In genomic region chr7:734214-734613, GRCh38 we compare ENCODE assay signal across 1 cellular context.
A peak's percentile ranks its signal among the peaks of the same experiment; 100 is the strongest.
TF ChIP-seq lines count a peak whose summit lies in the region.

No MANE protein-coding gene starts in this region.

TF ChIP-seq in K562, 482 proteins besides CTCF, POLR2A, EP300 and RAD21:
- TF ChIP-seq VEZF1 (CRISPR knock-in tag; IDR thresholded peaks at IDR 0.05) (no peak), ZFX (CRISPR knock-in tag; IDR thresholded peaks at IDR 0.05) (no peak), CEBPZ (IDR thresholded peaks at IDR 0.05; ENCODE audit: borderline replicate concordance, low read depth, low read length) (no peak), MNT (conservative IDR thresholded peaks at IDR 0.05) (no peak), CBX5 (IDR thresholded peaks at IDR 0.05; ENCODE audit: borderline replicate concordance, low read depth) (peak; percentile 88; the same call in 1 of the 2 replicates), RBBP5 (IDR thresholded peaks at IDR 0.05; ENCODE audit: borderline replicate concordance, insufficient read depth, low read length, poor library complexity, severe bottlenecking) (no peak), MIER1 (IDR thresholded peaks at IDR 0.05; ENCODE audit: low read depth) (no peak), TSC22D4 (tag; IDR thresholded peaks at IDR 0.05) (no peak), ZBTB8A (IDR thresholded peaks at IDR 0.05; ENCODE audit: partially characterized antibody) (no peak), CBX3 (IDR thresholded peaks at IDR 0.05; ENCODE audit: borderline replicate concordance in 1 of 2, low read length in 2 of 2) (peak in 1 of 2 experiments; percentile 99; a peak in 2 of 3 replicates), ZNF324 (CRISPR knock-in tag; IDR thresholded peaks at IDR 0.05) (peak; percentile 100), COPS2 (conservative IDR thresholded peaks at IDR 0.05) (no peak), THAP12 (CRISPR knock-in tag; IDR thresholded peaks at IDR 0.05) (no peak), TRIM24 (IDR thresholded peaks at IDR 0.05) (peak; percentile 61 to 69; a peak in 3 of 4 replicates), ZNF280A (IDR thresholded peaks at IDR 0.05; ENCODE audit: low read depth, partially characterized antibody) (peak; percentile 59), ZNF449 (CRISPR knock-in tag; IDR thresholded peaks at IDR 0.05) (no peak), ZNF3 (CRISPR knock-in tag; IDR thresholded peaks at IDR 0.05) (no peak), SPI1 (IDR thresholded peaks at IDR 0.05; ENCODE audit: borderline replicate concordance, low read depth, low read length) (no peak), XRCC3 (IDR thresholded peaks at IDR 0.05) (peak; percentile 61; the same call in 1 of the 2 replicates), TRIM28 (IDR thresholded peaks at IDR 0.05) (peak; percentile 55; the same call in 1 of the 2 replicates), NR2C1 (IDR thresholded peaks at IDR 0.05) (no peak), NR2C1 (tag; IDR thresholded peaks at IDR 0.05) (no peak), PKNOX1 (IDR thresholded peaks at IDR 0.05) (peak; percentile 59), PBX2 (CRISPR knock-in tag; IDR thresholded peaks at IDR 0.05; ENCODE audit: low read depth) (no peak), PBX2 (tag; conservative IDR thresholded peaks at IDR 0.05; ENCODE audit: low read depth) (peak; percentile 84), MEIS2 (IDR thresholded peaks at IDR 0.05; ENCODE audit: partially characterized antibody) (peak; percentile 89), HNRNPH1 (optimal IDR thresholded peaks at IDR 0.05; ENCODE audit: low read depth, low read length) (no peak), ZNF24 (IDR thresholded peaks at IDR 0.05) (no peak), MLLT1 (IDR thresholded peaks at IDR 0.05) (no peak), HNRNPUL1 (IDR thresholded peaks at IDR 0.05; ENCODE audit: low read length) (no peak), ATF1 (CRISPR knock-in tag; IDR thresholded peaks at IDR 0.05) (no peak), ATF1 (tag; IDR thresholded peaks at IDR 0.05) (no peak), EGR1 (conservative IDR thresholded peaks at IDR 0.05) (no peak)
TF ChIP-seq in K562: peak in this region for 10.
